In the genomic region with DNA sequence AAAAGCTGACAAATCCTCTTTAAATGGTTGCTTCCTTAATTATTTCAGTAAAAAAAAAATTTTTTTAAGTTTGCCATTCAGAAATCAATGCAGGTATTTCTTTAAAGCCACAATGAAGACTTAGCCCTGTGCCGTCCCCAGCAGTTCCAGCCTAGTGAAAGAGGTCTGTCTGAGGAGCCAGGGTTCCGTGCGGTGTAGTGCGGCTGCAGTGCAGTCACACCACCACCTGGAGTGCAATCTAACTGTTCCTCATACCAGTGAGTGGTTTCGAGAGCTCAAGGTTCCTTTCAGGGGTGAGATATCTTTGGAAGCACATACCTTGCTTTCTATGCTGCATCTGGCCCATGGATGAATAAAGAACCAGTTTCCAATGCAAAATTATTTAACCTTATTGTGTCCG, we compare ENCODE assay signal across 17 cellular contexts.
DNase-seq lines count a peak whose midpoint lies in the region; ATAC-seq, FAIRE-seq and TF ChIP-seq lines count a peak whose summit lies in the region.
"Had no signal": no experiment of that assay in that cellular context is flagged by ENCODE, and none has a peak within 500 bp of the region (broad histone marks: within the 10 kb centered on the region; RNA-seq: fewer than 3 reads in every experiment).

No MANE protein-coding gene starts in this region.

- TF ChIP-seq CTCF in A549 (IDR thresholded peaks at IDR 0.05) (no peak), H9 (conservative IDR thresholded peaks at IDR 0.05) (peak; percentile 40), K562 (IDR thresholded peaks at IDR 0.05 in 2 of 3, conservative IDR thresholded peaks at IDR 0.05 in 1 of 3; ENCODE audit: insufficient read depth in 2 of 3, low read depth in 1 of 3, low read length in 3 of 3) (no peak), kidney (IDR thresholded peaks at IDR 0.05; ENCODE audit: borderline replicate concordance, extremely low read depth, insufficient read depth) (peak; percentile 28), sigmoid colon (IDR thresholded peaks at IDR 0.05) (no peak)

- no peaks in the 10 kb centered on the region for H3K23me2 ChIP-seq in H9 (ENCODE audit: insufficient read length, low read depth, low read length, poor library complexity, severe bottlenecking)

- no peak overlapping the region for H2AK5ac ChIP-seq in H9 (ENCODE audit: insufficient read length, low read length)

- peak in 1 of 2 experiments; percentile 26 for DNase-seq in A549 (ENCODE audit: low read depth in 1 of 2, low spot score in 1 of 2)
- DNase-seq in H9 = no peak
- peak in 1 of 4 experiments; percentile 5 for DNase-seq in K562 (ENCODE audit: extremely low read depth in 1 of 4, low spot score in 3 of 4)
- no peak for DNase-seq in kidney
- no peak for DNase-seq in NCI-H510A treated with DMSO at 0.1 percent for 48 hours (lab: John Stamatoyannopoulos, UW)
- DNase-seq in posterior vena cava (ENCODE audit: low spot score) = no peak
- DNase-seq in activated gamma-delta T cell treated with Interleukin-2 at 50 U/mL for 16 hours = no peak
- DNase-seq in sigmoid colon = no peak
- DNase-seq: HCEC 1CT, KBM-7, NCI-H1092 treated with DMSO at 0.1 percent for 48 hours, NCI-H524 treated with DMSO at 0.1 percent for 48 hours, T-helper 1 cell had no signal

- H3K4ac ChIP-seq in H9 (ENCODE audit: low read depth, low read length) = no peak overlapping the region

- H3K79me2 ChIP-seq in H9 (ENCODE audit: insufficient read depth, low read length) = no peaks in the 10 kb centered on the region
- no peaks in the 10 kb centered on the region for H3K79me2 ChIP-seq in K562 (ENCODE audit: control insufficient read depth, insufficient read depth, low read length)

- H4K5ac ChIP-seq in H9 (ENCODE audit: insufficient read length, low read depth, low read length) = no peak overlapping the region

- CTCF ChIA-PET in A549 (lab: Yijun Ruan, JAX) (interaction anchor here (0.6 to 1.7 kb wide), 3 partner anchors 28 to 62 kb away, joined by 3 to 4 read pairs (median 4); no protein-coding TSS in a partner anchor), K562 (lab: Yijun Ruan, JAX; ENCODE audit: low intra/inter-chr PET ratio) (no interaction called here)

- no peak overlapping the region for H2BK20ac ChIP-seq in H9 (ENCODE audit: low read depth, low read length, poor library complexity, severe bottlenecking)

- no peaks in the 10 kb centered on the region for H3K36me3 ChIP-seq in K562 (ENCODE audit: control insufficient read depth, insufficient read depth, low read length)
- H3K36me3 ChIP-seq in kidney (ENCODE audit: control insufficient read depth in 1 of 2, insufficient read depth in 2 of 2, low read length in 2 of 2) = no peaks in the 10 kb centered on the region
- no peaks in the 10 kb centered on the region for H3K36me3 ChIP-seq in sigmoid colon

- no peak overlapping the region for H2BK5ac ChIP-seq in H9 (ENCODE audit: insufficient read length, low read length)

- no peak overlapping the region for H4K91ac ChIP-seq in H9 (ENCODE audit: insufficient read length, low read depth, low read length)

- no peak overlapping the region for H3K14ac ChIP-seq in H9 (ENCODE audit: insufficient read depth, low read length)

- no peaks in the 10 kb centered on the region for H3K9me1 ChIP-seq in K562 (ENCODE audit: control insufficient read depth, insufficient read depth, low read length)

- POLR2A ChIA-PET in A549 (lab: Yijun Ruan, JAX) (no interaction called here), K562 (lab: Yijun Ruan, JAX) (interaction anchor here (0.7 to 1.2 kb wide), 3 partner anchors 9 to 706 kb away, joined by 3 read pairs; no protein-coding TSS in a partner anchor)

- TF ChIP-seq EP300 in A549 (IDR thresholded peaks at IDR 0.05) (no peak), K562 (IDR thresholded peaks at IDR 0.05; ENCODE audit: low read length) (no peak), sigmoid colon (IDR thresholded peaks at IDR 0.05) (no peak)

- H3K56ac ChIP-seq in H9 (ENCODE audit: insufficient read length, low read depth, low read length) = no peak overlapping the region

- H3K27me3 ChIP-seq in H9 (ENCODE audit: insufficient read depth, low read length) = no peaks in the 10 kb centered on the region
- no peaks in the 10 kb centered on the region for H3K27me3 ChIP-seq in K562 (ENCODE audit: control insufficient read depth in 2 of 2, insufficient read depth in 2 of 2, low read length in 2 of 2)
- no peaks in the 10 kb centered on the region for H3K27me3 ChIP-seq in sigmoid colon
- H3K27me3 ChIP-seq: BLaER1 treated with 17β-estradiol and CSF1 and Interleukin-3, amounts not matched to agents 10 nM and 100 nM had no signal

- no peak overlapping the region for H3K4me3 Mint-ChIP-seq in H9

- H2AFZ ChIP-seq in H9 (ENCODE audit: low read length) (no peak overlapping the region), K562 (ENCODE audit: low read depth, low read length) (no peak overlapping the region)

- intact Hi-C loops in K562 (cut with micrococcal nuclease) (no loop called here), kidney (cut with DNase I) (no loop called here), posterior vena cava (cut with DNase I) (loop anchor here in 1 of 2 donors (5.0 kb wide), 1 partner anchor 1788 kb away; no protein-coding TSS in a partner anchor), sigmoid colon (cut with DNase I) (no loop called here)

- H3K4me2 ChIP-seq in A549 (no peak overlapping the region), H9 (ENCODE audit: insufficient read depth, insufficient read length, low read length) (no peak overlapping the region), K562 (ENCODE audit: insufficient read depth, low read length) (no peak overlapping the region)
- H3K4me2 ChIP-seq: BLaER1 treated with 17β-estradiol and CSF1 and Interleukin-3, amounts not matched to agents 10 nM and 100 nM had no signal

- peak; percentile 50 to 72; a peak in 3 of 6 replicates for ATAC-seq in A549
- ATAC-seq in K562 = peak; percentile 69
- ATAC-seq: GM12878, Panc1 had no signal

- H4K8ac ChIP-seq in H9 (replicated peaks; ENCODE audit: insufficient read length, low read depth, low read length) = no peak overlapping the region

- no peaks in the 10 kb centered on the region for H4K20me1 ChIP-seq in H9 (ENCODE audit: control insufficient read depth, insufficient read depth, insufficient read length)
- no peaks in the 10 kb centered on the region for H4K20me1 ChIP-seq in K562 (replicated peaks; ENCODE audit: control insufficient read depth, insufficient read depth, low read length)
- H4K20me1 ChIP-seq: BLaER1 treated with 17β-estradiol and CSF1 and Interleukin-3, amounts not matched to agents 10 nM and 100 nM had no signal

- peaks cover 4 to 17% (median 10%) of the 10 kb centered on the region in 3 experiments; a peak in 6 of 7 replicates for H3K36me3 Mint-ChIP-seq in H9 (ENCODE audit: insufficient read depth in 1 of 3, low read depth in 3 of 3)

- no peaks in the 10 kb centered on the region for H3K27me3 Mint-ChIP-seq in H9 (ENCODE audit: low read depth)

- H2BK120ac ChIP-seq in H9 (ENCODE audit: low read depth, low read length, poor library complexity, severe bottlenecking) = no peak overlapping the region

- H3K4me3 ChIP-seq in A549 (no peak overlapping the region), K562 (no peak overlapping the region), kidney (ENCODE audit: low read length in 2 of 2) (no peak overlapping the region), sigmoid colon (no peak overlapping the region)
- H3K4me3 ChIP-seq: BLaER1 treated with 17β-estradiol and CSF1 and Interleukin-3, amounts not matched to agents 10 nM and 100 nM; GM12878 had no signal

- BruUV-seq in K562 (replicated peaks; lab: Mats Ljungman, UMichigan) = no TSS peak

- H3K79me1 ChIP-seq in H9 (ENCODE audit: insufficient read depth, low read depth, low read length, poor library complexity, severe bottlenecking) = no peaks in the 10 kb centered on the region

- in situ Hi-C loops in K562 (cut with MboI) = no loop called here

- no peak overlapping the region for H3T11ph ChIP-seq in H9 (ENCODE audit: low read length)

- H3K9me3 ChIP-seq in A549 = no peaks in the 10 kb centered on the region
- H3K9me3 ChIP-seq in H9 (ENCODE audit: control insufficient read depth, low read depth, low read length) = no peaks in the 10 kb centered on the region
- no peaks in the 10 kb centered on the region for H3K9me3 ChIP-seq in K562 (replicated peaks; ENCODE audit: control insufficient read depth, insufficient read depth, low read depth, low read length)
- no peaks in the 10 kb centered on the region for H3K9me3 ChIP-seq in kidney (ENCODE audit: control insufficient read depth in 1 of 2, low read length in 2 of 2)
- peaks cover 0 to 4% (median 0%) of the 10 kb centered on the region in 4 donors for H3K9me3 ChIP-seq in sigmoid colon

- H3K27ac ChIP-seq in A549 (no peak overlapping the region), H9 (ENCODE audit: insufficient read length, low read depth, low read length) (no peak overlapping the region), K562 (ENCODE audit: extremely low read depth, low read depth, low read length) (no peak overlapping the region), kidney (ENCODE audit: low read depth in 2 of 2, low read length in 2 of 2) (no peak overlapping the region), sigmoid colon (no peak overlapping the region)
- H3K27ac ChIP-seq: BLaER1 treated with 17β-estradiol and CSF1 and Interleukin-3, amounts not matched to agents 10 nM and 100 nM had no signal

- H3K4me1 ChIP-seq in A549 (peaks cover 15% of the 10 kb centered on the region), H9 (ENCODE audit: insufficient read depth, low read length) (no peaks in the 10 kb centered on the region), K562 (replicated peaks in 1 of 2; ENCODE audit: control insufficient read depth in 2 of 2, insufficient read depth in 2 of 2, low read length in 2 of 2) (no peaks in the 10 kb centered on the region), kidney (ENCODE audit: control insufficient read depth in 1 of 2, insufficient read depth in 1 of 2, low read depth in 1 of 2, low read length in 2 of 2) (peaks cover 4% of the 10 kb centered on the region in 2 donors), sigmoid colon (no peaks in the 10 kb centered on the region)
- H3K4me1 ChIP-seq: BLaER1 treated with 17β-estradiol and CSF1 and Interleukin-3, amounts not matched to agents 10 nM and 100 nM had no signal

- no peak overlapping the region for H2BK15ac ChIP-seq in H9 (ENCODE audit: low read depth, low read length)

- no peak overlapping the region for H3K23ac ChIP-seq in H9 (ENCODE audit: insufficient read length, low read depth, low read length)

- H3K9me3 Mint-ChIP-seq in H9 = peaks cover 0 to 3% of the 10 kb centered on the region in 2 experiments; a peak in 1 of 5 replicates

- no peak overlapping the region for H3K9ac ChIP-seq in H9 (ENCODE audit: extremely low read depth, insufficient read length, low read length)
- H3K9ac ChIP-seq in K562 (ENCODE audit: insufficient read depth in 1 of 2, low read depth in 2 of 2, low read length in 2 of 2) = no peak overlapping the region
- no peak overlapping the region for H3K9ac ChIP-seq in kidney (ENCODE audit: low read length in 2 of 2)
- H3K9ac ChIP-seq: BLaER1 treated with 17β-estradiol and CSF1 and Interleukin-3, amounts not matched to agents 10 nM and 100 nM had no signal

- H3K18ac ChIP-seq in H9 (ENCODE audit: insufficient read length, low read depth, low read length) = no peak overlapping the region

- H3K4me1 Mint-ChIP-seq in H9 = no peaks in the 10 kb centered on the region

- no peak overlapping the region for H2BK12ac ChIP-seq in H9 (ENCODE audit: insufficient read length, low read depth, low read length)

- TF ChIP-seq RAD21 in A549 (conservative IDR thresholded peaks at IDR 0.05 in 1 of 2, IDR thresholded peaks at IDR 0.05 in 1 of 2) = no peak
- TF ChIP-seq RAD21 in K562 (CRISPR knock-in tag; conservative IDR thresholded peaks at IDR 0.05 in 1 of 2, IDR thresholded peaks at IDR 0.05 in 1 of 2) = no peak

- 89% methylated on average over 6 of the region's 6 CpGs for WGBS in A549 (ENCODE audit: missing lambda C conversion rate)
- WGBS in H9 (ENCODE audit: extremely low coverage, insufficient read length, low lambda C conversion rate) = no CpG with 5 or more reads among the region's 6 CpGs
- 89% methylated on average over 6 of the region's 6 CpGs for WGBS in K562 (ENCODE audit: insufficient coverage, low coverage, missing lambda C conversion rate)
- WGBS in sigmoid colon, 2 donors = 97% methylated on average over 6 of the region's 6 CpGs

- no peak overlapping the region for H3K27ac Mint-ChIP-seq in H9

- FAIRE-seq in A549 (lab: Jason Lieb, UNC) = no peak
- no peak for FAIRE-seq in K562 (lab: Jason Lieb, UNC)
- no peak for FAIRE-seq in kidney (lab: Jason Lieb, UNC)
- FAIRE-seq: GM12878, GM18507 had no signal

- no peak for TF ChIP-seq POLR2A in A549 (IDR thresholded peaks at IDR 0.05; ENCODE audit: low read length)
- TF ChIP-seq POLR2A in K562 (conservative IDR thresholded peaks at IDR 0.05) = no peak
- TF ChIP-seq POLR2A in sigmoid colon (IDR thresholded peaks at IDR 0.05) = no peak

Comparison
In these comparisons a context has a peak if more than half of its experiments do, and no peak if none do; other contexts are left out.
1. CTCF ChIP-seq: peak in H9 (single experiment) and kidney (single experiment); none in A549 (single experiment), K562 (0 of 3) and sigmoid colon (0 of 4).